8 cellular contexts compared by ENCODE assay signal in the genomic region with DNA sequence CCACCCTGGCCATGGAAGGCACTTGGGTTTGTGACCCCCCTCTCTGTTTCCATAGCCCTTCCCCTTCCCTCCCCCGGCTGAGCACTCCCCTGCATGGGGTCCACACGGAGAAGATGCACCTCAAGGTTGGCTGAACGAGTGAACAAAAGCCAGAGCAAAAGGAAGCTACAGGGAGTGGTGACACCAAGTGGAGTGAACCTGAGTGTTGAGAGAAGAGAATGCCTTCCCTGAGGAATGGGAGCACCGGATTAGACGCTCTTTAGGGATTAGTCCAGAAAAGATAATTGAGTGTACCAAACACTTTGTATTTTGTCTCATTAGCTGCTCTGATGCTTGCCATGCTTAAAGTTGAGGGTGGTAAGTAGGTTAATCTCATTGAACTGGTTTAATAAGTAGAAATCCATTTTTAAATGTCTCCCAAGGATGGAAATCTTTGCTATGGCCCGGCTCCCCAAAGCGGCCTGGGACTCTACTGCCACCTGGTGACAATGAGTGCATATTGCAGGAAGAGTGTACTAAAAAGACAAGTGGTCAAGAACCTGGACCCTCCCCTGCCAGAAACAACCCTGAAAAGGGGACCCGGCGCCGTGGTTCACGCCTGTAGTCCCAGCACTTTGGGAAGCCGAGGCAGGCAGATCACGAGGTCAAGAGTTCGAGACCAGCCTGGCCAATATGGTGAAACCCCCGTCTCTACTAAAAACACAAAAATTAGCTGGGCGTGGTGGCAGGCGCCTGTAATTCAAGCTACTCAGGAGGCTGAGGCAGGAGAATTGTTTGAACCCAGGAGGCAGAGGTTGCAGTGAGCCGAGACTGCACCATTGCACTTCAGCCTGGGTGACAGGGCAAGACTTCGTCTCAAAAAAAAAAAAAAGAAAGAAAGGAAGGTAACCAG.
DNase-seq lines count a peak whose midpoint lies in the region; ATAC-seq and TF ChIP-seq lines count a peak whose summit lies in the region.

No MANE protein-coding gene starts in this region.

- TF ChIP-seq EP300 in gastroesophageal sphincter (IDR thresholded peaks at IDR 0.05) = no peak

- H3K27me3 ChIP-seq in gastroesophageal sphincter = peaks cover 94% of the 10 kb centered on the region

- TF ChIP-seq CTCF in VCaP (conservative IDR thresholded peaks at IDR 0.05) (peak; percentile 88), gastroesophageal sphincter (IDR thresholded peaks at IDR 0.05) (peak in 1 of 4 experiments; percentile 30)

- H3K27ac ChIP-seq in VCaP = no peak overlapping the region
- no peak overlapping the region for H3K27ac ChIP-seq in gastroesophageal sphincter

- H3K9me3 ChIP-seq in gastroesophageal sphincter = peaks cover 0 to 15% (median 0%) of the 10 kb centered on the region in 3 donors

- TF ChIP-seq POLR2A in gastroesophageal sphincter (IDR thresholded peaks at IDR 0.05) = no peak

- 37 to 86% methylated on average over 2 to 8 of the region's 19 CpGs for WGBS in gastroesophageal sphincter (ENCODE audit: low coverage in 1 of 2), 2 donors

- H3K36me3 ChIP-seq in gastroesophageal sphincter = no peaks in the 10 kb centered on the region

- no peak overlapping the region for H3K4me3 ChIP-seq in gastroesophageal sphincter

- DNase-seq in NCI-H2029 (lab: John Stamatoyannopoulos, UW) (peak; percentile 57), NCI-H2029 treated with DMSO at 0.1 percent for 48 hours (lab: John Stamatoyannopoulos, UW) (no peak), HK-2 (ENCODE audit: unreplicated experiment) (peak; percentile 33), iPS-NIHi11 (ENCODE audit: low spot score) (peak; percentile 89), hippocampal formation (lab: John Stamatoyannopoulos, UW) (no peak)

- no peak for ATAC-seq in gastroesophageal sphincter
- ATAC-seq in HG03159 (IDR thresholded peaks at IDR 0.05; ENCODE audit: unreplicated experiment) = no peak

- H3K4me1 ChIP-seq in gastroesophageal sphincter = no peaks in the 10 kb centered on the region

Comparison
In these comparisons a context has a peak if more than half of its experiments do, and no peak if none do; other contexts are left out.
1. DNase-seq: peak in NCI-H2029 (single experiment), HK-2 (single experiment) and iPS-NIHi11 (single experiment); none in NCI-H2029 treated with DMSO at 0.1 percent for 48 hours (single experiment) and hippocampal formation (0 of 2).